In genomic region chr10:29951441-29951931, GRCh38 we compare ENCODE assay signal across 18 cellular contexts.
DNase-seq lines count a peak whose midpoint lies in the region; ATAC-seq, FAIRE-seq and TF ChIP-seq lines count a peak whose summit lies in the region.
"Had no signal": no experiment of that assay in that cellular context is flagged by ENCODE, and none has a peak within 500 bp of the region (broad histone marks: within the 10 kb centered on the region; RNA-seq: fewer than 3 reads in every experiment).

No MANE protein-coding gene starts in this region.

- TF ChIP-seq POLR2A in endothelial cell of umbilical vein (IDR thresholded peaks at IDR 0.05; ENCODE audit: low read depth, low read length): no peak
- no peak for TF ChIP-seq POLR2A in ovary (IDR thresholded peaks at IDR 0.05)

- no peaks in the 10 kb centered on the region for H3K9me3 Mint-ChIP-seq in mesothelial cell of epicardium
- H3K9me3 Mint-ChIP-seq: T-helper 1 cell treated with Interleukin-12 subunit alpha and Interleukin-12 subunit beta and Interleukin-4 antibody, amounts not matched to agents 30 μg/mL and 1 μg/mL, for 36 hours had no signal

- H3K27ac ChIP-seq in AG04450 (ENCODE audit: low read depth, low read length) (peak overlapping the region; percentile 59), RWPE2 (ENCODE audit: poor library complexity, severe bottlenecking) (peak overlapping the region; percentile 100), endothelial cell of umbilical vein (ENCODE audit: insufficient read depth, low read depth, low read length) (peak overlapping the region; percentile 98), ovary (no peak overlapping the region)
- H3K27ac ChIP-seq: right atrium auricular region, tibial nerve had no signal

- intact Hi-C loops in endothelial cell of umbilical vein (cut with micrococcal nuclease): no loop called here
- intact Hi-C loops in ovary (cut with DNase I): no loop called here

- TF ChIP-seq CTCF in AG04450 (IDR thresholded peaks at IDR 0.05; ENCODE audit: low read depth, low read length) (0 out of 2 replicates have a peak, but pooled peaks have one; percentile 26), RWPE2 (IDR thresholded peaks at IDR 0.05; ENCODE audit: poor library complexity, severe bottlenecking) (no peak), endothelial cell of umbilical vein (IDR thresholded peaks at IDR 0.05; ENCODE audit: extremely low read depth in 1 of 2, insufficient read depth in 1 of 2, low read depth in 1 of 2, low read length in 2 of 2) (no peak), mesothelial cell of epicardium (IDR thresholded peaks at IDR 0.05; ENCODE audit: unreplicated experiment) (no peak), ovary (IDR thresholded peaks at IDR 0.05) (no peak)

- H3K4me1 Mint-ChIP-seq in mesothelial cell of epicardium: peaks cover 57% of the 10 kb centered on the region

- POLR2A ChIA-PET in AG04450 (lab: Yijun Ruan, JAX) (interaction anchor here (0.6 to 1.5 kb wide), 4 partner anchors 87 to 216 kb away, joined by 3 to 9 read pairs (median 5); no protein-coding TSS in a partner anchor), endothelial cell of umbilical vein (lab: Charles Lee) (interaction anchor here (1.1 kb wide), 1 partner anchor 56 kb away, joined by 4 read pairs; no protein-coding TSS in a partner anchor)

- peak overlapping the region; percentile 36 for H2AFZ ChIP-seq in endothelial cell of umbilical vein (ENCODE audit: low read depth, low read length)

- peaks cover 2% of the 10 kb centered on the region for H3K36me3 Mint-ChIP-seq in mesothelial cell of epicardium

- H3K4me1 ChIP-seq in RWPE2 (ENCODE audit: insufficient read depth, poor library complexity, severe bottlenecking): peaks cover 58% of the 10 kb centered on the region
- H3K4me1 ChIP-seq in endothelial cell of umbilical vein (ENCODE audit: control insufficient read depth, extremely low read depth, insufficient read depth, low read length): peaks cover 51% of the 10 kb centered on the region
- H3K4me1 ChIP-seq in ovary (ENCODE audit: insufficient read depth): peaks cover 6% of the 10 kb centered on the region

- H3K27me3 ChIP-seq in AG04450 (ENCODE audit: control insufficient read depth, insufficient read depth, low read length) (no peaks in the 10 kb centered on the region), RWPE2 (ENCODE audit: insufficient read depth, poor library complexity, severe bottlenecking) (no peaks in the 10 kb centered on the region), endothelial cell of umbilical vein (ENCODE audit: control insufficient read depth in 2 of 2, insufficient read depth in 2 of 2, low read length in 2 of 2) (no peaks in the 10 kb centered on the region), ovary (no peaks in the 10 kb centered on the region)
- H3K27me3 ChIP-seq: right atrium auricular region, tibial nerve had no signal

- H3K9me1 ChIP-seq in endothelial cell of umbilical vein (replicated peaks; ENCODE audit: control insufficient read depth, extremely low read depth, insufficient read depth, low read length): no peaks in the 10 kb centered on the region

- FAIRE-seq in endothelial cell of umbilical vein (lab: Jason Lieb, UNC): peak; percentile 84

- H3K4me2 ChIP-seq in endothelial cell of umbilical vein (ENCODE audit: insufficient read depth, low read length): peak overlapping the region; percentile 58

- H3K36me3 ChIP-seq in RWPE2 (ENCODE audit: low read depth): no peaks in the 10 kb centered on the region
- no peaks in the 10 kb centered on the region for H3K36me3 ChIP-seq in endothelial cell of umbilical vein (ENCODE audit: control insufficient read depth in 2 of 2, extremely low read depth in 1 of 2, insufficient read depth in 2 of 2, low read length in 2 of 2)
- no peaks in the 10 kb centered on the region for H3K36me3 ChIP-seq in ovary
- H3K36me3 ChIP-seq: right atrium auricular region, tibial nerve had no signal

- CTCF ChIA-PET in AG04450 (lab: Charles Lee) (interaction anchor here (0.6 to 1.6 kb wide), 3 partner anchors 47 to 313 kb away, joined by 3 to 6 read pairs (median 5); no protein-coding TSS in a partner anchor), endothelial cell of umbilical vein (lab: Charles Lee) (interaction anchor here (0.9 to 4.2 kb wide), 8 partner anchors 13 to 216 kb away, joined by 4 to 20 read pairs (median 6); no protein-coding TSS in a partner anchor)

- peak; percentile 65 for ATAC-seq in RWPE2 (ENCODE audit: low read depth)
- ATAC-seq in HG03139 (IDR thresholded peaks at IDR 0.05; ENCODE audit: unreplicated experiment): no peak
- ATAC-seq in HG02588 (IDR thresholded peaks at IDR 0.05; ENCODE audit: unreplicated experiment): no peak

- no TSS peak for BruUV-seq in endothelial cell of umbilical vein (replicated peaks; lab: Mats Ljungman, UMichigan)

- DNase-seq in AG04450 (ENCODE audit: low read depth, low spot score): no peak
- peak; percentile 92 for DNase-seq in RWPE2 (ENCODE audit: low spot score)
- DNase-seq in endothelial cell of umbilical vein (ENCODE audit: low read depth, low spot score): peak; percentile 92
- DNase-seq in mesothelial cell of epicardium (ENCODE audit: low spot score in 2 of 2, unreplicated experiment in 2 of 2): peak in 1 of 2 experiments; percentile 59
- DNase-seq in UCSD-AML1 (lab: John Stamatoyannopoulos, UW; ENCODE audit: unreplicated experiment): no peak
- DNase-seq in ovary: no peak
- DNase-seq: activated naive CD4-positive, alpha-beta T cell; caudate nucleus; GDM1; HFFc6; NCI-H1694; NCI-H526 treated with DMSO at 0.1 percent for 48 hours; stimulated activated CD4-positive, alpha-beta T cell treated with anti-CD3 and anti-CD28 coated beads, Interleukin-2, amount 100 ng/mL, for 24 hours had no signal

- H3K9ac ChIP-seq in endothelial cell of umbilical vein (replicated peaks; ENCODE audit: extremely low read depth, insufficient read depth, low read length): peak overlapping the region; percentile 33

- peak overlapping the region; percentile 96 for H3K27ac Mint-ChIP-seq in mesothelial cell of epicardium
- H3K27ac Mint-ChIP-seq: HFFc6; T-helper 1 cell treated with Interleukin-12 subunit alpha and Interleukin-12 subunit beta and Interleukin-4 antibody, amounts not matched to agents 30 μg/mL and 1 μg/mL, for 36 hours had no signal

- WGBS in ovary, 3 donors: 53 to 54% (median 53%) methylated on average over 11 of the region's 11 CpGs

- no peak overlapping the region for H3K4me3 Mint-ChIP-seq in mesothelial cell of epicardium
- H3K4me3 Mint-ChIP-seq: HFFc6; T-helper 1 cell treated with Interleukin-12 subunit alpha and Interleukin-12 subunit beta and Interleukin-4 antibody, amounts not matched to agents 30 μg/mL and 1 μg/mL, for 36 hours had no signal

- H3K27me3 Mint-ChIP-seq in mesothelial cell of epicardium (ENCODE audit: low read depth): no peaks in the 10 kb centered on the region

- H4K20me1 ChIP-seq in endothelial cell of umbilical vein (replicated peaks; ENCODE audit: control insufficient read depth, extremely low read depth, insufficient read depth, low read length): no peaks in the 10 kb centered on the region

- H3K4me3 ChIP-seq in AG04450 (ENCODE audit: low read depth, low read length): no peak overlapping the region
- no peak overlapping the region for H3K4me3 ChIP-seq in RWPE2 (ENCODE audit: severe bottlenecking)
- H3K4me3 ChIP-seq in endothelial cell of umbilical vein (replicated peaks in 1 of 3; ENCODE audit: insufficient read depth in 1 of 3, low read depth in 1 of 3, low read length in 3 of 3): no peak overlapping the region
- H3K4me3 ChIP-seq in ovary: no peak overlapping the region
- H3K4me3 ChIP-seq: right atrium auricular region, tibial nerve had no signal

- H3K9me3 ChIP-seq in AG04450 (ENCODE audit: control insufficient read depth, insufficient read depth, low read length) (peaks cover 5% of the 10 kb centered on the region), RWPE2 (ENCODE audit: severe bottlenecking) (no peaks in the 10 kb centered on the region), endothelial cell of umbilical vein (replicated peaks; ENCODE audit: control insufficient read depth, insufficient read depth, low read length) (no peaks in the 10 kb centered on the region), ovary (no peaks in the 10 kb centered on the region)
- H3K9me3 ChIP-seq: right atrium auricular region had no signal

- dilution Hi-C loops in endothelial cell of umbilical vein (cut with MboI; ENCODE audit: extremely low pct_ligation_motif_present, low sequenced_read_pairs): no loop called here

- H3K79me2 ChIP-seq in endothelial cell of umbilical vein (ENCODE audit: control insufficient read depth, insufficient read depth, low read length): no peaks in the 10 kb centered on the region

- no peak for TF ChIP-seq EP300 in ovary (IDR thresholded peaks at IDR 0.05)

TF ChIP-seq in endothelial cell of umbilical vein, 7 proteins besides CTCF, POLR2A, EP300 and RAD21:
- no peak for TF ChIP-seq FOS (IDR thresholded peaks at IDR 0.05; ENCODE audit: borderline replicate concordance, insufficient read depth, low read length)
- TF ChIP-seq EZH2 (IDR thresholded peaks at IDR 0.05; ENCODE audit: borderline replicate concordance, low read depth, low read length, severe bottlenecking): no peak
- no peak for TF ChIP-seq MYC (IDR thresholded peaks at IDR 0.05; ENCODE audit: low read depth, low read length)
- TF ChIP-seq JUN (IDR thresholded peaks at IDR 0.05; ENCODE audit: borderline replicate concordance, insufficient read depth, insufficient read length, low read depth): no peak
- no peak for TF ChIP-seq GATA2 (IDR thresholded peaks at IDR 0.05; ENCODE audit: insufficient read depth, insufficient read length, low read depth, low read length)
- no peak for TF ChIP-seq POLR2AphosphoS5 (IDR thresholded peaks at IDR 0.05; ENCODE audit: insufficient read depth, low read depth, low read length)
- TF ChIP-seq, protein P1, sequence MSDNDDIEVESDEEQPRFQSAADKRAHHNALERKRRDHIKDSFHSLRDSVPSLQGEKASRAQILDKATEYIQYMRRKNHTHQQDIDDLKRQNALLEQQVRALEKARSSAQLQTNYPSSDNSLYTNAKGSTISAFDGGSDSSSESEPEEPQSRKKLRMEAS (IDR thresholded peaks at IDR 0.05; ENCODE audit: insufficient read depth, insufficient read length): no peak

Comparison
In these comparisons a context has a peak if more than half of its experiments do, and no peak if none do; other contexts are left out.
1. DNase-seq: peak in RWPE2 (single experiment) and endothelial cell of umbilical vein (single experiment); none in AG04450 (single experiment), UCSD-AML1 (single experiment) and ovary (0 of 5).
2. H3K27ac ChIP-seq: peak in AG04450 (single experiment), RWPE2 (single experiment) and endothelial cell of umbilical vein (single experiment); none in ovary (0 of 2).